Comparison of ENCODE assay signal across 1 cellular context in genomic region chr3:128426128-128426921, GRCh38.
A peak's percentile ranks its signal among the peaks of the same experiment; 100 is the strongest.
TF ChIP-seq lines count a peak whose summit lies in the region.

No MANE protein-coding gene starts in this region.

TF ChIP-seq in HepG2, 621 proteins besides CTCF, POLR2A, EP300 and RAD21 (continued from another document):
- TF ChIP-seq, protein P1, sequence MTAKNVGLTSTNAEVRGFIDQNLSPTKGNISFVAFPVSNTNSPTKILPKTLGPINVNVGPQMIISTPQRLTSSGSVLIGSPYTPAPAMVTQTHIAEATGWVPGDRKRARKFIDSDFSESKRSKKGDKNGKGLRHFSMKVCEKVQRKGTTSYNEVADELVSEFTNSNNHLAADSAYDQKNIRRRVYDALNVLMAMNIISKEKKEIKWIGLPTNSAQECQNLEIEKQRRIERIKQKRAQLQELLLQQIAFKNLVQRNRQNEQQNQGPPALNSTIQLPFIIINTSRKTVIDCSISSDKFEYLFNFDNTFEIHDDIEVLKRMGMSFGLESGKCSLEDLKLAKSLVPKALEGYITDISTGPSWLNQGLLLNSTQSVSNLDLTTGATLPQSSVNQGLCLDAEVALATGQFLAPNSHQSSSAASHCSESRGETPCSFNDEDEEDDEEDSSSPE (CRISPR knock-in tag; IDR thresholded peaks at IDR 0.05) = peak; percentile 49; the same call in 1 of the 2 replicates
- TF ChIP-seq ZNF510 (CRISPR knock-in tag; IDR thresholded peaks at IDR 0.05; ENCODE audit: low read depth) (peak; percentile 43; the same call in 1 of the 2 replicates), ARNT2 (CRISPR knock-in tag; IDR thresholded peaks at IDR 0.05; ENCODE audit: low read depth) (peak; percentile 52), FOXP1 (IDR thresholded peaks at IDR 0.05) (no peak), FOXP1 (CRISPR knock-in tag; IDR thresholded peaks at IDR 0.05) (no peak), E2F5 (CRISPR knock-in tag; conservative IDR thresholded peaks at IDR 0.05) (0 out of 2 replicates have a peak, but pooled peaks have one; percentile 31), ZNF142 (CRISPR knock-in tag; IDR thresholded peaks at IDR 0.05) (peak; percentile 88), MAX (IDR thresholded peaks at IDR 0.05) (peak; percentile 93)
